In the genomic region with DNA sequence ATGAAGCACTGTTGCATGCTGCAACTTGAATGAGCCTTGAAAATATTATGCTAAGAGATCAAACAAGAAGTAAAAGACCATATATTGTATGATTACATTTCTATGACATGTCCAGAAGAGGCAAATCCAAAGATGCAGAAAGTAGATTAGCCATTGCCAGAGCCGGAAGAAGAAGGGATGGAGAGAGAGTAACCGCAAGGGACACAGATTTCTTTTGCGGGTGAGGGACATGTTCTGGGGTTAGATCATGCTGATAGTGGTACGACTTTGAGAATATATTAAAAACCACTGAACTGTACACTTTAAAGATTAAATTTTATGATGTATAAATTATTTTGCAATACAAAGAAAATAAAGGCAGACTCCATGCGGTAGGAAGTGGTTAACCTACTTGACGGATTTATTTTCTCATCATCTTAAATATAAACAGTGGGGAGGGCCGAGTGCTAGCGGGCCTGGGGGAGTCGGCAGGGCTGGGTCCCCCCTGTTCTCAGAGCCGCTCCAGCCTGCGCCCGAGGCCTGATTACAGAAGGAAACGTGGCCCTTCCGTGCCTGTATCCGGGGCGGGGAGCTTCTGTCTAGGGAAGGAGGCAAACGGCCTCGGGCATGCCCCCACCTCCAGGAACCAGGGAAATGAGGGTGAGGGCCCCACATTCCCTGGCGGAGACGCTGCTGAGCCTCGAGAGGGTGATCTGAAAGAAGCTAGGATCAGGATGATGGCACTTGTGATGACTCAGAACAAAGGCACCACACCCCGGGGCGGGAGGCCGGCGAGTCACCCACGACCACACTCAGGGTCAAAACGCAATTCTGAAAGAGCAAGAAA, we compare ENCODE assay signal across 10 cellular contexts.
DNase-seq lines count a peak whose midpoint lies in the region; ATAC-seq and TF ChIP-seq lines count a peak whose summit lies in the region.
"Had no signal": no experiment of that assay in that cellular context is flagged by ENCODE, and none has a peak within 500 bp of the region (broad histone marks: within the 10 kb centered on the region; RNA-seq: fewer than 3 reads in every experiment).

No MANE protein-coding gene starts in this region.

- no peaks in the 10 kb centered on the region for H3K4me1 ChIP-seq in tibial artery
- H3K4me1 ChIP-seq: vagina had no signal

- H3K27me3 ChIP-seq in tibial artery: peaks cover 0 to 7% of the 10 kb centered on the region in 2 donors
- H3K27me3 ChIP-seq: vagina had no signal

- intact Hi-C loops in tibial artery (cut with DNase I; ENCODE audit: low total_unique reads): no loop called here

- no peaks in the 10 kb centered on the region for H3K9me3 ChIP-seq in SK-N-MC (ENCODE audit: low read depth, low read length)
- no peaks in the 10 kb centered on the region for H3K9me3 ChIP-seq in tibial artery
- H3K9me3 ChIP-seq: vagina had no signal

- H3K4me3 ChIP-seq in SK-N-MC: no peak overlapping the region
- H3K4me3 ChIP-seq in fibroblast of pulmonary artery (replicated peaks; ENCODE audit: low read depth, low read length): no peak overlapping the region
- H3K4me3 ChIP-seq in tibial artery: no peak overlapping the region
- H3K4me3 ChIP-seq: vagina had no signal

- peak; percentile 60 for DNase-seq in 8988T
- DNase-seq in GOT3 (lab: John Stamatoyannopoulos, UW): peak; percentile 33
- peak; percentile 12 for DNase-seq in SK-N-MC (ENCODE audit: low read depth, low spot score)
- peak; percentile 5 for DNase-seq in fibroblast of pulmonary artery (ENCODE audit: low read depth)
- no peak for DNase-seq in activated naive CD4-positive, alpha-beta T cell treated with Interleukin-2 at 50 U/mL for 16 hours
- DNase-seq in tibial artery: no peak
- DNase-seq in stimulated activated CD4-positive, alpha-beta T cell treated with anti-CD3 and anti-CD28 coated beads, Interleukin-1b, Interleukin-23, amount 100 ng/mL, for 48 hours: no peak
- DNase-seq: NCI-H1092 treated with DMSO at 0.1 percent for 48 hours had no signal

- H3K9ac ChIP-seq in SK-N-MC (ENCODE audit: insufficient read length): no peak overlapping the region

- H3K36me3 ChIP-seq in SK-N-MC (ENCODE audit: insufficient read depth, low read length): no peaks in the 10 kb centered on the region
- no peaks in the 10 kb centered on the region for H3K36me3 ChIP-seq in tibial artery
- H3K36me3 ChIP-seq: vagina had no signal

- no peak overlapping the region for H3K27ac ChIP-seq in SK-N-MC
- H3K27ac ChIP-seq in tibial artery: no peak overlapping the region
- H3K27ac ChIP-seq: vagina had no signal

- no peak for TF ChIP-seq CTCF in fibroblast of pulmonary artery (IDR thresholded peaks at IDR 0.05; ENCODE audit: low read length, missing control alignments)
- TF ChIP-seq CTCF in tibial artery (IDR thresholded peaks at IDR 0.05): no peak

- ATAC-seq in GM21723 (IDR thresholded peaks at IDR 0.05; ENCODE audit: unreplicated experiment): no peak

Comparison
In these comparisons a context has a peak if more than half of its experiments do, and no peak if none do; other contexts are left out.
1. DNase-seq: peak in 8988T (single experiment), GOT3 (single experiment), SK-N-MC (single experiment) and fibroblast of pulmonary artery (single experiment); none in activated naive CD4-positive, alpha-beta T cell treated with Interleukin-2 at 50 U/mL for 16 hours (single experiment), tibial artery (0 of 2) and stimulated activated CD4-positive, alpha-beta T cell treated with anti-CD3 and anti-CD28 coated beads, Interleukin-1b, Interleukin-23, amount 100 ng/mL, for 48 hours (single experiment).